Comparison of ENCODE assay signal across 19 cellular contexts in the genomic region with DNA sequence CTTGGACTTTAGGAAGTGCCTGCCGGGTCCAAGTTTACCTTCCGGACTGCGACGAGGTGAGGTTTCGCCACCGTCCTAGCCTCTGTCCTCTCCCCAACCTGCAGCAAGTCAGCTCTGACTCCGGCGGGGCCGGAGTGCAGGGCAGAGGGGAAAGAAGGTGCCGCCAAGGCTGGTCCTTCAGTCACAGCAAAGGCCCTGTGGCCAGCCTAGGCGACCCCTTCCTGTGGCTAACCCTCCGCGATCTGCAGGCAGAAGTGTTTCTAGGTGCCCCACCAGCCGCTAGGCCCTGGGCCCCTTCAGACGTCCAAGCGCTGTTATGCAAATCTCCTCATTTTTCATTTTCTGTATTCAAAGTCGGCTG. TPM values are rescaled to one million over a fixed set of nuclear protein-coding genes. Genes with fewer than 3 reads are reported as not detected.
"Had no signal": no experiment of that assay in that cellular context is flagged by ENCODE, and none has a peak within 500 bp of the region (broad histone marks: within the 10 kb centered on the region; RNA-seq: fewer than 3 reads in every experiment).

No MANE protein-coding gene starts in this region.

- H3K36me3 ChIP-seq: gastroesophageal sphincter, stomach, thoracic aorta had no signal

- H3K4me3 ChIP-seq: body of pancreas, gastroesophageal sphincter, hepatocyte, lung, stomach, thoracic aorta had no signal

- DNase-seq: activated B cell treated with CpG ODN at 0.5 μM for 24 hours; activated CD4-positive, alpha-beta T cell treated with anti-CD3 and anti-CD28 coated beads, Interleukin-2, amount 50 U/mL, for 1 hour; activated T-cell treated with anti-CD3 and anti-CD28 coated beads, Interleukin-2, amount 50 U/mL, for 1 hour; amniotic stem cell; body of pancreas; effector memory CD8-positive, alpha-beta T cell; natural killer cell; stimulated activated CD4-positive, alpha-beta T cell treated with anti-CD3 and anti-CD28 coated beads, Interleukin-15, amount 100 ng/mL, for 24 hours; stimulated activated CD4-positive, alpha-beta T cell treated with anti-CD3 and anti-CD28 coated beads, Interleukin-4, amount 100 ng/mL, for 4 hours; stomach had no signal

- H3K4me2 ChIP-seq: hepatocyte had no signal

- H3K79me2 ChIP-seq: hepatocyte had no signal

- ATAC-seq: activated naive CD4-positive, alpha-beta T cell treated with anti-CD3 and anti-CD28 coated beads, Interleukin-2, amount 50 U/mL, for 72 hours; body of pancreas; effector memory CD8-positive, alpha-beta T cell; gastroesophageal sphincter; natural killer cell had no signal

- H3K9me3 ChIP-seq: body of pancreas, gastroesophageal sphincter, stomach, thoracic aorta had no signal

- H3K27ac ChIP-seq: body of pancreas, gastroesophageal sphincter, hepatocyte, stomach, thoracic aorta had no signal

RNA-seq across cellular contexts. Expression of gene NKX2-5, which starts 11.1 kb away (rescaled TPM):
- total RNA-seq: activated B cell treated with CpG ODN at 0.5 μM for 24 hours; activated CD8-positive, alpha-beta memory T cell treated with anti-CD3 and anti-CD28 coated beads for 36 hours; body of pancreas; epithelial cell of proximal tubule; gastroesophageal sphincter; hepatocyte; lung; mucosa of gallbladder; natural killer cell; stomach; thoracic aorta; urinary bladder had no signal
- polyA plus RNA-seq: lung, urinary bladder had no signal
